ENCODE assay signal across 14 cellular contexts in genomic region chr4:152807294-152807829, GRCh38. TPM values are rescaled to one million over a fixed set of nuclear protein-coding genes. Genes with fewer than 3 reads are reported as not detected.
DNase-seq lines count a peak whose midpoint lies in the region; ATAC-seq, FAIRE-seq and TF ChIP-seq lines count a peak whose summit lies in the region.
"Had no signal": no experiment of that assay in that cellular context is flagged by ENCODE, and none has a peak within 500 bp of the region (broad histone marks: within the 10 kb centered on the region; RNA-seq: fewer than 3 reads in every experiment).

No MANE protein-coding gene starts in this region.

- ATAC-seq in effector memory CD8-positive, alpha-beta T cell (replicated peaks): peak; percentile 67
- ATAC-seq in HG03196 (IDR thresholded peaks at IDR 0.05; ENCODE audit: unreplicated experiment) (no peak), GM21360 (IDR thresholded peaks at IDR 0.05; ENCODE audit: unreplicated experiment) (no peak)
- ATAC-seq: lower lobe of right lung had no signal

- FAIRE-seq in GM19239 (lab: Jason Lieb, UNC) (peak; percentile 81), kidney (lab: Jason Lieb, UNC) (no peak)

- H3K4me3 ChIP-seq in A673 (ENCODE audit: low read depth, low read length, poor library complexity, severe bottlenecking) (no peak overlapping the region), kidney (ENCODE audit: low read length in 2 of 2) (no peak overlapping the region)
- H3K4me3 ChIP-seq: lower lobe of right lung had no signal

- H3K9ac ChIP-seq in kidney (ENCODE audit: low read length in 2 of 2): no peak overlapping the region

- H3K4me1 Mint-ChIP-seq in effector memory CD8-positive, alpha-beta T cell (ENCODE audit: low read depth in 2 of 2): peaks cover 10 to 32% of the 10 kb centered on the region in 2 donors

- no peaks in the 10 kb centered on the region for H3K36me3 ChIP-seq in A673 (ENCODE audit: insufficient read depth, low read length, poor library complexity, severe bottlenecking)
- H3K36me3 ChIP-seq in kidney (ENCODE audit: control insufficient read depth in 1 of 2, insufficient read depth in 2 of 2, low read length in 2 of 2): no peaks in the 10 kb centered on the region
- H3K36me3 ChIP-seq: lower lobe of right lung had no signal

- no peaks in the 10 kb centered on the region for H3K36me3 Mint-ChIP-seq in effector memory CD8-positive, alpha-beta T cell (ENCODE audit: insufficient read depth)

- no peaks in the 10 kb centered on the region for H3K27me3 ChIP-seq in A673 (replicated peaks; ENCODE audit: insufficient read depth, low read depth, low read length, poor library complexity)

- TF ChIP-seq CTCF in A673 (conservative IDR thresholded peaks at IDR 0.05; ENCODE audit: low read depth, low read length) (no peak), kidney (IDR thresholded peaks at IDR 0.05; ENCODE audit: borderline replicate concordance, extremely low read depth, insufficient read depth) (no peak)

- H3K4me1 ChIP-seq in A673 (ENCODE audit: insufficient read depth, low read length, poor library complexity, severe bottlenecking) (peaks cover 3% of the 10 kb centered on the region), kidney (ENCODE audit: control insufficient read depth in 1 of 2, insufficient read depth in 1 of 2, low read depth in 1 of 2, low read length in 2 of 2) (peaks cover 0 to 3% of the 10 kb centered on the region in 2 donors)

- CTCF ChIA-PET in A673 (lab: Charles Lee): no interaction called here

- peak overlapping the region; percentile 57 to 70 for H3K27ac Mint-ChIP-seq in effector memory CD8-positive, alpha-beta T cell

- no peaks in the 10 kb centered on the region for H3K9me3 ChIP-seq in A673 (ENCODE audit: low read depth, low read length, poor library complexity, severe bottlenecking)
- H3K9me3 ChIP-seq in kidney (ENCODE audit: control insufficient read depth in 1 of 2, low read length in 2 of 2): no peaks in the 10 kb centered on the region
- H3K9me3 ChIP-seq: lower lobe of right lung had no signal

- no peaks in the 10 kb centered on the region for H3K27me3 Mint-ChIP-seq in effector memory CD8-positive, alpha-beta T cell

- POLR2A ChIA-PET in A673 (lab: Charles Lee; ENCODE audit: low non-redundant PET): no interaction called here

- H3K9me3 Mint-ChIP-seq in effector memory CD8-positive, alpha-beta T cell: no peaks in the 10 kb centered on the region

- intact Hi-C loops in A673 (cut with micrococcal nuclease; ENCODE audit: unreplicated experiment): no loop called here
- intact Hi-C loops in kidney (cut with DNase I): no loop called here

- H3K27ac ChIP-seq in A673 (ENCODE audit: low read depth, low read length, poor library complexity, severe bottlenecking) (no peak overlapping the region), kidney (ENCODE audit: low read depth in 2 of 2, low read length in 2 of 2) (no peak overlapping the region)
- H3K27ac ChIP-seq: lower lobe of right lung, VCaP had no signal

- BruUV-seq in A673 (replicated peaks; lab: Mats Ljungman, UMichigan): no TSS peak

- peak overlapping the region; percentile 49 to 52 for H3K4me3 Mint-ChIP-seq in effector memory CD8-positive, alpha-beta T cell

- peak; percentile 22 for DNase-seq in A673 (ENCODE audit: low spot score)
- DNase-seq in GM19239 (ENCODE audit: insufficient read length, low spot score): no peak
- DNase-seq in RPMI7951 (ENCODE audit: low read depth): peak; percentile 76
- DNase-seq in effector memory CD8-positive, alpha-beta T cell: no peak
- DNase-seq in stimulated activated naive CD4-positive, alpha-beta T cell (lab: John Stamatoyannopoulos, UW): no peak
- DNase-seq in kidney: no peak
- DNase-seq: anterior cingulate cortex, lower lobe of right lung, OCI-M1, retina had no signal

RNA-seq across cellular contexts. Expression of gene ARFIP1, which starts 27.6 kb away (rescaled TPM):
- total RNA-seq in A673 (2021) (29.8 and 30.4 TPM in 2 replicates), kidney (39.1 TPM)
- total RNA-seq in RPMI7951 (2014; rRNA removed; shearing (Covaris generic)): 39.7 and 52.7 TPM in 2 replicates
- 23.2 TPM for polyA plus RNA-seq in kidney (ENCODE audit: insufficient read depth, low read depth, low replicate concordance)

RNA-seq across cellular contexts. Expression of gene TIGD4, which starts 27.8 kb away (rescaled TPM):
- total RNA-seq in A673 (2021): 0.41 and 0.48 TPM in 2 replicates
- under 0.01 and 0.10 TPM in 2 replicates for total RNA-seq in RPMI7951 (2014; rRNA removed; shearing (Covaris generic))
- 1.1 TPM for total RNA-seq in kidney
- polyA plus RNA-seq in kidney (ENCODE audit: insufficient read depth, low read depth, low replicate concordance): 0.75 TPM
- polyA plus RNA-seq: BJ had no signal

Comparison
In these comparisons a context has a peak if more than half of its experiments do, and no peak if none do; other contexts are left out.
1. DNase-seq: peak in A673 (single experiment) and RPMI7951 (single experiment); none in GM19239 (single experiment), effector memory CD8-positive, alpha-beta T cell (0 of 3), stimulated activated naive CD4-positive, alpha-beta T cell (0 of 6) and kidney (single experiment).